ENCODE assay signal across 8 cellular contexts in the genomic region with DNA sequence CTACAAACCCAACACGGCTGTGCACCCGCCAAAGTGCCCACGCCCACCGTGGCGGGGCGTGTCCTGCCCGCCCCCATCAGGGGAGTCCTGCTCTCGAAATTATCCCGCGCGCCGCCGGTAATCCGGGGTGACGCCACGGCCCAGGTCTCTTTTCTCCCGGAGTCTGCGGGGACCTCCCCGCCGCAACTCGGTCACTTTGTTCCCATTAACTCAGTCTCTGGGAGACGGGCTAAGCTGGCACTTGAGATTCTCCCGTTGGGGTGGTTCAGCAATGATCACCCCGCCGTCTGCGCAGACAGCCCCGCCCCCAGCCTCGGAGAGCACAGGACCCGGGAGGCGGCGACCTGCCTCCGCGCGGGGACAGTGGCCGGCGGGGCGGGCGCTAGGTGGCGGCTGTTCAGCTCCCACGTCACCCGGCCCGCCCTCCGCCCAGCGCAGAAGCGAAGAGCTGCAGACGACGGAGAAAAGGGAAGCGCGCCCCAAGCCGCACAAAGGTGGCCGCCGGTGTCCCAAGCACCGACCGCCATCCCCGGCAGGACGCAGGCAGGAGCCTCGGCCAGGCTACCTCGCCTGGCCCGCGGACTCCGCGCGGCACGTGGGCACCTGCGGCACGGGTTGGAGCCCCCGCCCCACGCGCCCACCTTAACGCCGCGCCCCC. TPM values are rescaled to one million over a fixed set of nuclear protein-coding genes. Genes with fewer than 3 reads are reported as not detected.
DNase-seq lines count a peak whose midpoint lies in the region; ATAC-seq and TF ChIP-seq lines count a peak whose summit lies in the region.

No MANE protein-coding gene starts in this region.

- no peaks in the 10 kb centered on the region for H3K4me1 ChIP-seq in endocrine pancreas (ENCODE audit: control insufficient read depth, insufficient read depth, low read length)

- peak overlapping the region; percentile 94 for H3K27ac Mint-ChIP-seq in activated CD8-positive, alpha-beta T cell treated with anti-CD3 and anti-CD28 coated beads, Interleukin-2, amount 10 ng/mL, durations not matched to agents 7 days and 5 days

- peaks cover 46% of the 10 kb centered on the region for H3K4me1 Mint-ChIP-seq in activated CD8-positive, alpha-beta T cell treated with anti-CD3 and anti-CD28 coated beads, Interleukin-2, amount 10 ng/mL, durations not matched to agents 7 days and 5 days (ENCODE audit: low read depth)

- DNase-seq in C1 segment of cervical spinal cord (lab: John Stamatoyannopoulos, UW) (peak in 13 of 14 donors; percentile 9 to 67 (median 39)), NCI-H774 (lab: John Stamatoyannopoulos, UW) (peak; percentile 87), mucosa of gallbladder (ENCODE audit: low spot score) (peak; percentile 88)
- peak; percentile 94 for DNase-seq in activated CD8-positive, alpha-beta T cell treated with anti-CD3 and anti-CD28 coated beads, Interleukin-2, amount 10 ng/mL, durations not matched to agents 7 days and 5 days
- peak; percentile 73 to 83 for DNase-seq in stimulated activated CD8-positive, alpha-beta memory T cell treated with anti-CD3 and anti-CD28 coated beads, Interleukin-4, amount 100 ng/mL, for 4 hours (ENCODE audit: low read depth in 2 of 2, low spot score in 1 of 2)

- H3K27me3 Mint-ChIP-seq in activated CD8-positive, alpha-beta T cell treated with anti-CD3 and anti-CD28 coated beads, Interleukin-2, amount 10 ng/mL, durations not matched to agents 7 days and 5 days (ENCODE audit: low read depth): peaks cover 3% of the 10 kb centered on the region

- peak overlapping the region; percentile 76 for H3K9ac ChIP-seq in endocrine pancreas (ENCODE audit: control insufficient read depth, insufficient read depth, low read length)

- peak; percentile 89 for TF ChIP-seq POLR2A in GM19193 (IDR thresholded peaks at IDR 0.05; ENCODE audit: extremely low read depth, insufficient read depth, insufficient read length)

- H3K4me3 ChIP-seq in endocrine pancreas (ENCODE audit: control insufficient read depth, insufficient read depth, low read length): peak overlapping the region; percentile 74

- H3K9me3 Mint-ChIP-seq in activated CD8-positive, alpha-beta T cell treated with anti-CD3 and anti-CD28 coated beads, Interleukin-2, amount 10 ng/mL, durations not matched to agents 7 days and 5 days (ENCODE audit: insufficient read depth): no peaks in the 10 kb centered on the region

- H3K4me3 Mint-ChIP-seq in activated CD8-positive, alpha-beta T cell treated with anti-CD3 and anti-CD28 coated beads, Interleukin-2, amount 10 ng/mL, durations not matched to agents 7 days and 5 days: peak overlapping the region; percentile 88

- no peaks in the 10 kb centered on the region for H3K27me3 ChIP-seq in endocrine pancreas (ENCODE audit: control insufficient read depth, insufficient read depth, low read length)

- POLR2A ChIA-PET in activated CD8-positive, alpha-beta T cell treated with anti-CD3 and anti-CD28 coated beads, Interleukin-2, amount 10 ng/mL, durations not matched to agents 7 days and 5 days (lab: Charles Lee): interaction anchor here (0.5 to 4.0 kb wide), 15 partner anchors 9 to 220 kb away, joined by 3 to 74 read pairs (median 3); a partner anchor contains a TSS

- H3K9me3 ChIP-seq in endocrine pancreas (ENCODE audit: control insufficient read depth, low read length): no peaks in the 10 kb centered on the region

- H3K36me3 ChIP-seq in endocrine pancreas (ENCODE audit: control insufficient read depth, insufficient read depth, low read length): no peaks in the 10 kb centered on the region

- CTCF ChIA-PET in activated CD8-positive, alpha-beta T cell treated with anti-CD3 and anti-CD28 coated beads, Interleukin-2, amount 10 ng/mL, durations not matched to agents 7 days and 5 days (lab: Charles Lee): interaction anchor here (0.6 to 4.1 kb wide), 9 partner anchors 9 to 217 kb away, joined by 3 to 33 read pairs (median 8); a partner anchor contains a TSS

- ATAC-seq in HG03354 (IDR thresholded peaks at IDR 0.05; ENCODE audit: poor library complexity, severe bottlenecking, unreplicated experiment): peak; percentile 86
- ATAC-seq in activated CD8-positive, alpha-beta T cell treated with anti-CD3 and anti-CD28 coated beads, Interleukin-2, amount 10 ng/mL, durations not matched to agents 7 days and 5 days: peak; percentile 96

- H3K36me3 Mint-ChIP-seq in activated CD8-positive, alpha-beta T cell treated with anti-CD3 and anti-CD28 coated beads, Interleukin-2, amount 10 ng/mL, durations not matched to agents 7 days and 5 days (ENCODE audit: low read depth): no peaks in the 10 kb centered on the region

RNA-seq across cellular contexts. Expression of a gene that starts 31.5 kb away (rescaled TPM):
- total RNA-seq in activated CD8-positive, alpha-beta T cell treated with anti-CD3 and anti-CD28 coated beads, Interleukin-2, amount 10 ng/mL, durations not matched to agents 7 days and 5 days: 100 to 1,000 TPM; 167 to 168 TPM
- 124 TPM for total RNA-seq in mucosa of gallbladder

RNA-seq across cellular contexts. Expression of a gene that starts 55.8 kb away (rescaled TPM):
- 1 to 10 TPM; 7.4 to 7.7 TPM for total RNA-seq in activated CD8-positive, alpha-beta T cell treated with anti-CD3 and anti-CD28 coated beads, Interleukin-2, amount 10 ng/mL, durations not matched to agents 7 days and 5 days
- 25.3 TPM for total RNA-seq in mucosa of gallbladder

Comparison
In these comparisons a context has a peak if more than half of its experiments do, and no peak if none do; other contexts are left out.
1. Peak in every context shown above with its lines: DNase-seq, ATAC-seq and H3K4me3 ChIP-seq.
2. DNase-seq: peak in every context shown above with its lines; median percentile 94 in activated CD8-positive, alpha-beta T cell treated with anti-CD3 and anti-CD28 coated beads, Interleukin-2, amount 10 ng/mL, durations not matched to agents 7 days and 5 days; 88 in mucosa of gallbladder; 87 in NCI-H774; 78 in stimulated activated CD8-positive, alpha-beta memory T cell treated with anti-CD3 and anti-CD28 coated beads, Interleukin-4, amount 100 ng/mL, for 4 hours; 39 in C1 segment of cervical spinal cord.